12 cellular contexts compared by ENCODE assay signal in the genomic region with DNA sequence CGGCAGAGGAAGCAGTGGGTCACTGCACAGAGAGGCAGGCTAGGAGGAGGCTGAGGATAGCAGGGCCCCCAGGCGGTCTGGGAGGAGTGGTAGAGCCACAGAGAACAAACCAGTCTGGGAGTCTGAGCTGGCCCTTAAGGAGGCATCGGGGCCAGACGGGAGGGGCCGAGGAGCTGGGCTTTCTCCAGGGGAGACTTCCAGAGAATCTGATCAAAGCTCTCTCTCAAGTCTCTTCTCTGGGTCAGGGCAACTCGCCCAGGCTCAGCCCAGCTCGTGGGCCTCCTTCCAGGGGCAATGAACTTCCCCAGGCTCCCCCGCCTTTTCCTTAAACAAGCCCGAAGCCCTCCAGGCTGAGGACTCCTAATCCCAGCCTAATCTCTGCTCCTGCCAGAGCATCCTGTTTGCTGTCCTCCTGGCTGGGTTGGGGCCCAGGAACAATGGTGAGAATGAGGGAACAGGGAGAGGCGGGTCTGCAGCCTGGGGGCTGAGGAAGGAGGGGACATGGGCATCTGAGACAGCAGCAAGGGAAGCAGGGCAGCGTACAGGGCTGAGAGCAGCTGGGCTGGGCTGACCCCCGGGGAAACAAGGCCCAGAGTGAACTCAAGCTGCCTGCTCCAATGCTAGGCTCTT.
DNase-seq lines count a peak whose midpoint lies in the region; ATAC-seq and TF ChIP-seq lines count a peak whose summit lies in the region.
"Had no signal": no experiment of that assay in that cellular context is flagged by ENCODE, and none has a peak within 500 bp of the region (broad histone marks: within the 10 kb centered on the region; RNA-seq: fewer than 3 reads in every experiment).

No MANE protein-coding gene starts in this region.

- TF ChIP-seq CTCF in gastroesophageal sphincter (IDR thresholded peaks at IDR 0.05), result no peak

- H3K4me3 ChIP-seq in gastroesophageal sphincter (no peak overlapping the region), aorta (ENCODE audit: low read length in 2 of 2) (no peak overlapping the region)

- peak overlapping the region in 2 of 4 donors; percentile 26 to 47 for H3K27ac ChIP-seq in gastroesophageal sphincter
- no peak overlapping the region for H3K27ac ChIP-seq in aorta (ENCODE audit: low read depth in 1 of 2, low read length in 2 of 2)

- DNase-seq in Right ventricle myocardium inferior (ENCODE audit: missing footprints), result no peak
- DNase-seq in cardiac septum (ENCODE audit: low spot score), result no peak
- DNase-seq in mucosa of gallbladder (ENCODE audit: low spot score), result peak; percentile 44
- DNase-seq in aorta, result peak in 1 of 2 donors; percentile 58
- no peak for DNase-seq in foreskin melanocyte
- no peak for DNase-seq in activated CD4-positive, alpha-beta T cell treated with anti-CD3 and anti-CD28 coated beads, Interleukin-2, amount 50 U/mL, for 1 hour
- DNase-seq in NCI-H1417 treated with DMSO at 0.1 percent for 48 hours (lab: John Stamatoyannopoulos, UW), result no peak
- DNase-seq: activated T-cell treated with anti-CD3 and anti-CD28 coated beads, Interleukin-2, amount 50 U/mL, for 1 hour; DND-41; NCI-H1436 had no signal

- H3K36me3 ChIP-seq in gastroesophageal sphincter (no peaks in the 10 kb centered on the region), aorta (ENCODE audit: control insufficient read depth in 1 of 2, insufficient read depth in 2 of 2, low read length in 1 of 2) (no peaks in the 10 kb centered on the region)

- ATAC-seq in Right ventricle myocardium inferior, result peak; percentile 81
- ATAC-seq in gastroesophageal sphincter, result peak; percentile 69
- peak; percentile 81 for ATAC-seq in aorta (ENCODE audit: low FRiP score)
- ATAC-seq: Panc1 had no signal

- TF ChIP-seq EP300 in gastroesophageal sphincter (IDR thresholded peaks at IDR 0.05), result no peak

- TF ChIP-seq POLR2A in gastroesophageal sphincter (IDR thresholded peaks at IDR 0.05), result no peak

- H3K27me3 ChIP-seq in gastroesophageal sphincter (no peaks in the 10 kb centered on the region), aorta (ENCODE audit: control insufficient read depth in 1 of 2, insufficient read depth in 2 of 2, low read length in 1 of 2) (no peaks in the 10 kb centered on the region)

- H3K9me3 ChIP-seq in gastroesophageal sphincter (peaks cover 0 to 7% (median 0%) of the 10 kb centered on the region in 3 donors), aorta (ENCODE audit: control insufficient read depth, low read length) (no peaks in the 10 kb centered on the region)

- intact Hi-C loops in Right ventricle myocardium inferior (cut with DNase I), result no loop called here
- intact Hi-C loops in cardiac septum (cut with DNase I), result no loop called here
- intact Hi-C loops in aorta (cut with DNase I), result no loop called here

- WGBS in gastroesophageal sphincter (ENCODE audit: low coverage in 1 of 2), 2 donors, result 13 to 67% methylated on average over 1 to 7 of the region's 12 CpGs
- WGBS in aorta, 2 donors, result 15 to 29% methylated on average over 12 of the region's 12 CpGs

- peaks cover 3 to 31% (median 15%) of the 10 kb centered on the region in 3 donors for H3K4me1 ChIP-seq in gastroesophageal sphincter
- no peaks in the 10 kb centered on the region for H3K4me1 ChIP-seq in aorta (ENCODE audit: control insufficient read depth in 1 of 2, insufficient read depth in 2 of 2, low read length in 2 of 2)
